22 cellular contexts compared by ENCODE assay signal in the genomic region with DNA sequence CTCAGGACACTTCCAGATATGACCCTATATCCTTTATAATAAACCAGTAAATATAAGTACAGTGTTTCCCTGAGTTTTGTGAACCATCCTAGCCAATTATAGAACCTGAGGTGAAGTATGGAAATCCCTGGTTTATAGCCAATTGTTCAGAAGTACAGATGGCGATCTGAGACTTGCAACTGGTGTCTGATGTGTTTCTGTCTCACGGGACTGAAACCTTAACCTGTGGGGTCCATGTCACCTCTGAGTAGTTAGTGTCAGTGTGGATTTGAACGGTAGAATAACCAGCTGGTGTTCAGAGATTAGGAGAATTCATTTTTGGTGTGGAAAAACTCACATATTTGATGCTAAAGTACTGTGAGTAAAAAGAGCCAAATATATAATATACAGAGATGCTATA.
"Had no signal": no experiment of that assay in that cellular context is flagged by ENCODE, and none has a peak within 500 bp of the region (broad histone marks: within the 10 kb centered on the region; RNA-seq: fewer than 3 reads in every experiment).

No MANE protein-coding gene starts in this region.

- ATAC-seq: HepG2, Panc1, PC-3, SK-N-SH treated with all-trans-retinoic acid at 6 μM for 48 hours had no signal

- H3K36me3 ChIP-seq: MG63, SJCRH30 had no signal

- H3K9me3 ChIP-seq: MG63, SJCRH30 had no signal

- DNase-seq: IMR-90, Karpas-422, KG1, MG63, NCI-H1092, NCI-H1105 treated with DMSO at 0.1 percent for 48 hours, NCI-H1436, NCI-H187, NCI-H2029, NCI-H2081 treated with DMSO at 0.1 percent for 48 hours, NCI-H2227 treated with DMSO at 0.1 percent for 48 hours, NCI-H524, NCI-H526 treated with DMSO at 0.1 percent for 48 hours, NCI-H748 treated with DMSO at 0.1 percent for 48 hours, PC-3, SHP77 treated with DMSO at 0.1 percent for 48 hours, SJCRH30, T-helper 2 cell had no signal

- H3K27ac ChIP-seq: RWPE1, SJCRH30 had no signal

- H3K27me3 ChIP-seq: SJCRH30 had no signal

- H3K4me3 ChIP-seq: MG63, SJCRH30 had no signal

- H3K4me1 ChIP-seq: SJCRH30 had no signal
